ENCODE assay signal across 33 cellular contexts in genomic region chr1:213796525-213796924, GRCh38.
"Had no signal": no experiment of that assay in that cellular context is flagged by ENCODE, and none has a peak within 500 bp of the region (broad histone marks: within the 10 kb centered on the region; RNA-seq: fewer than 3 reads in every experiment).

No MANE protein-coding gene starts in this region.

- H3K27me3 ChIP-seq: adrenal gland, body of pancreas, esophagus muscularis mucosa, foreskin keratinocyte, gastrocnemius medialis had no signal

- FAIRE-seq: colon had no signal

- H3K9me3 Mint-ChIP-seq: activated CD4-positive, alpha-beta memory T cell treated with anti-CD3 and anti-CD28 coated beads for 36 hours; activated naive CD4-positive, alpha-beta T cell treated with anti-CD3 and anti-CD28 coated beads for 36 hours; activated naive CD4-positive, alpha-beta T cell treated with anti-CD3 and anti-CD28 coated beads, Interleukin-2, amount 50 U/mL, for 24 hours; activated naive CD8-positive, alpha-beta T cell treated with anti-CD3 and anti-CD28 coated beads for 36 hours; activated naive CD8-positive, alpha-beta T cell treated with anti-CD3 and anti-CD28 coated beads, Interleukin-2, amount 50 U/mL, for 24 hours; activated T-helper 2 cell treated with anti-CD3 and anti-CD28 coated beads, Interferon-gamma antibody, Interleukin-2, Interleukin-4, amounts not matched to agents 10 μg/mL and 5 μg/mL and 100 μg/mL, durations not matched to agents 14 hours and 24 hours and 36 hours had no signal

- H3K36me3 ChIP-seq: adrenal gland, esophagus muscularis mucosa, gastrocnemius medialis had no signal

- H3K9me3 ChIP-seq: adrenal gland, body of pancreas, esophagus muscularis mucosa, gastrocnemius medialis had no signal

- H3K27ac Mint-ChIP-seq: activated CD4-positive, alpha-beta memory T cell treated with anti-CD3 and anti-CD28 coated beads for 36 hours; activated CD4-positive, alpha-beta T cell treated with anti-CD3 and anti-CD28 coated beads for 36 hours; activated CD4-positive, alpha-beta T cell treated with anti-CD3 and anti-CD28 coated beads, Interleukin-2, amount 10 ng/mL, durations not matched to agents 24 days and 14 days; activated CD8-positive, alpha-beta memory T cell treated with anti-CD3 and anti-CD28 coated beads, Interleukin-2, amount 10 ng/mL, durations not matched to agents 7 days and 5 days; activated CD8-positive, alpha-beta T cell treated with anti-CD3 and anti-CD28 coated beads, Interleukin-2, amount 10 ng/mL, durations not matched to agents 7 days and 5 days; activated naive CD4-positive, alpha-beta T cell treated with anti-CD3 and anti-CD28 coated beads for 36 hours; activated naive CD4-positive, alpha-beta T cell treated with anti-CD3 and anti-CD28 coated beads, Interleukin-2, amount 50 U/mL, for 24 hours; activated naive CD8-positive, alpha-beta T cell treated with anti-CD3 and anti-CD28 coated beads for 36 hours; activated naive CD8-positive, alpha-beta T cell treated with anti-CD3 and anti-CD28 coated beads, Interleukin-2, amount 50 U/mL, for 24 hours; activated T-helper 1 cell treated with anti-CD3 and anti-CD28 coated beads, Interleukin-12 subunit alpha, Interleukin-12 subunit beta, Interleukin-2, Interleukin-4 antibody, amounts not matched to agents 30 ng/mL and 10 ng/mL and 1 ng/mL, durations not matched to agents 14 hours and 24 hours and 36 hours; activated T-helper 2 cell treated with anti-CD3 and anti-CD28 coated beads, Interferon-gamma antibody, Interleukin-2, Interleukin-4, amounts not matched to agents 10 μg/mL and 5 μg/mL and 100 μg/mL, durations not matched to agents 14 hours and 24 hours and 36 hours; effector memory CD8-positive, alpha-beta T cell had no signal

- DNase-seq: activated CD4-positive, alpha-beta memory T cell treated with anti-CD3 and anti-CD28 coated beads for 36 hours; activated CD4-positive, alpha-beta T cell treated with anti-CD3 and anti-CD28 coated beads for 36 hours; activated CD4-positive, alpha-beta T cell treated with anti-CD3 and anti-CD28 coated beads, Interleukin-2, amount 10 ng/mL, durations not matched to agents 24 days and 14 days; activated CD4-positive, CD25-positive, alpha-beta regulatory T cell; activated CD4-positive, CD25-positive, alpha-beta regulatory T cell treated with anti-CD3 and anti-CD28 coated beads, Interleukin-2, amount 50 U/mL, for 72 hours; activated CD8-positive, alpha-beta memory T cell treated with anti-CD3 and anti-CD28 coated beads, Interleukin-2, amount 10 ng/mL, durations not matched to agents 7 days and 5 days; activated CD8-positive, alpha-beta memory T cell treated with anti-CD3 and anti-CD28 coated beads, Interleukin-2, amount 50 U/mL, for 4 hours; activated CD8-positive, alpha-beta T cell treated with anti-CD3 and anti-CD28 coated beads, Interleukin-2, amount 10 ng/mL, durations not matched to agents 7 days and 5 days; activated effector memory CD4-positive, alpha-beta T cell treated with anti-CD3 and anti-CD28 coated beads, Interleukin-2, amount 50 U/mL, for 16 hours; activated naive CD4-positive, alpha-beta T cell treated with anti-CD3 and anti-CD28 coated beads for 36 hours; activated naive CD8-positive, alpha-beta T cell treated with anti-CD3 and anti-CD28 coated beads for 36 hours; activated naive CD8-positive, alpha-beta T cell treated with anti-CD3 and anti-CD28 coated beads, Interleukin-2, amount 50 U/mL, for 24 hours; activated T-cell treated with anti-CD3 and anti-CD28 coated beads, Interleukin-2, amount 50 U/mL, for 1 hour; activated T-cell treated with anti-CD3 and anti-CD28 coated beads, Interleukin-2, amount 50 U/mL, for 48 hours; adrenal gland; amygdala; aorta; body of pancreas; caudate nucleus; cortex of kidney; dermis blood vessel endothelial cell; effector CD4-positive, alpha-beta T cell; effector memory CD8-positive, alpha-beta T cell; erythroblast; foreskin keratinocyte; gastrocnemius medialis; glutamatergic neuron; T-helper 2 cell had no signal

- H3K4me1 ChIP-seq: adrenal gland, body of pancreas, esophagus muscularis mucosa, foreskin keratinocyte, gastrocnemius medialis had no signal

- H3K36me3 Mint-ChIP-seq: activated CD4-positive, alpha-beta memory T cell treated with anti-CD3 and anti-CD28 coated beads for 36 hours; activated CD8-positive, alpha-beta memory T cell treated with anti-CD3 and anti-CD28 coated beads, Interleukin-2, amount 10 ng/mL, durations not matched to agents 7 days and 5 days; activated naive CD4-positive, alpha-beta T cell treated with anti-CD3 and anti-CD28 coated beads, Interleukin-2, amount 50 U/mL, for 24 hours; activated naive CD8-positive, alpha-beta T cell treated with anti-CD3 and anti-CD28 coated beads for 36 hours had no signal

- H3K4me3 ChIP-seq: adrenal gland, body of pancreas, esophagus muscularis mucosa, gastrocnemius medialis had no signal

- ATAC-seq: activated CD4-positive, alpha-beta T cell treated with anti-CD3 and anti-CD28 coated beads for 36 hours; activated CD8-positive, alpha-beta memory T cell treated with anti-CD3 and anti-CD28 coated beads, Interleukin-2, amount 10 ng/mL, durations not matched to agents 7 days and 5 days; activated CD8-positive, alpha-beta T cell treated with anti-CD3 and anti-CD28 coated beads, Interleukin-2, amount 10 ng/mL, durations not matched to agents 7 days and 5 days; activated naive CD8-positive, alpha-beta T cell treated with anti-CD3 and anti-CD28 coated beads, Interleukin-2, amount 50 U/mL, for 24 hours; body of pancreas; effector memory CD8-positive, alpha-beta T cell; foreskin keratinocyte; gastrocnemius medialis had no signal

- H3K27me3 Mint-ChIP-seq: activated CD4-positive, alpha-beta memory T cell treated with anti-CD3 and anti-CD28 coated beads for 36 hours; activated CD8-positive, alpha-beta memory T cell treated with anti-CD3 and anti-CD28 coated beads, Interleukin-2, amount 10 ng/mL, durations not matched to agents 7 days and 5 days; activated naive CD4-positive, alpha-beta T cell treated with anti-CD3 and anti-CD28 coated beads, Interleukin-2, amount 50 U/mL, for 24 hours; activated naive CD8-positive, alpha-beta T cell treated with anti-CD3 and anti-CD28 coated beads for 36 hours; activated naive CD8-positive, alpha-beta T cell treated with anti-CD3 and anti-CD28 coated beads, Interleukin-2, amount 50 U/mL, for 24 hours; effector memory CD8-positive, alpha-beta T cell had no signal

- H3K4me3 Mint-ChIP-seq: activated CD4-positive, alpha-beta memory T cell treated with anti-CD3 and anti-CD28 coated beads for 36 hours; activated CD4-positive, alpha-beta T cell treated with anti-CD3 and anti-CD28 coated beads for 36 hours; activated CD4-positive, alpha-beta T cell treated with anti-CD3 and anti-CD28 coated beads, Interleukin-2, amount 10 ng/mL, durations not matched to agents 24 days and 14 days; activated CD8-positive, alpha-beta memory T cell treated with anti-CD3 and anti-CD28 coated beads, Interleukin-2, amount 10 ng/mL, durations not matched to agents 7 days and 5 days; activated CD8-positive, alpha-beta T cell treated with anti-CD3 and anti-CD28 coated beads, Interleukin-2, amount 10 ng/mL, durations not matched to agents 7 days and 5 days; activated naive CD4-positive, alpha-beta T cell treated with anti-CD3 and anti-CD28 coated beads for 36 hours; activated naive CD4-positive, alpha-beta T cell treated with anti-CD3 and anti-CD28 coated beads, Interleukin-2, amount 50 U/mL, for 24 hours; activated naive CD8-positive, alpha-beta T cell treated with anti-CD3 and anti-CD28 coated beads for 36 hours; activated naive CD8-positive, alpha-beta T cell treated with anti-CD3 and anti-CD28 coated beads, Interleukin-2, amount 50 U/mL, for 24 hours; activated T-helper 1 cell treated with anti-CD3 and anti-CD28 coated beads, Interleukin-12 subunit alpha, Interleukin-12 subunit beta, Interleukin-2, Interleukin-4 antibody, amounts not matched to agents 30 ng/mL and 10 ng/mL and 1 ng/mL, durations not matched to agents 14 hours and 24 hours and 36 hours; effector memory CD8-positive, alpha-beta T cell had no signal

- H3K27ac ChIP-seq: adrenal gland, body of pancreas, esophagus muscularis mucosa, foreskin keratinocyte, gastrocnemius medialis had no signal

- H3K4me1 Mint-ChIP-seq: activated CD4-positive, alpha-beta T cell treated with anti-CD3 and anti-CD28 coated beads, Interleukin-2, amount 10 ng/mL, durations not matched to agents 24 days and 14 days; activated CD8-positive, alpha-beta memory T cell treated with anti-CD3 and anti-CD28 coated beads, Interleukin-2, amount 10 ng/mL, durations not matched to agents 7 days and 5 days; activated naive CD8-positive, alpha-beta T cell treated with anti-CD3 and anti-CD28 coated beads for 36 hours; activated naive CD8-positive, alpha-beta T cell treated with anti-CD3 and anti-CD28 coated beads, Interleukin-2, amount 50 U/mL, for 24 hours had no signal
